Comparison of ENCODE assay signal across 22 cellular contexts in the genomic region with DNA sequence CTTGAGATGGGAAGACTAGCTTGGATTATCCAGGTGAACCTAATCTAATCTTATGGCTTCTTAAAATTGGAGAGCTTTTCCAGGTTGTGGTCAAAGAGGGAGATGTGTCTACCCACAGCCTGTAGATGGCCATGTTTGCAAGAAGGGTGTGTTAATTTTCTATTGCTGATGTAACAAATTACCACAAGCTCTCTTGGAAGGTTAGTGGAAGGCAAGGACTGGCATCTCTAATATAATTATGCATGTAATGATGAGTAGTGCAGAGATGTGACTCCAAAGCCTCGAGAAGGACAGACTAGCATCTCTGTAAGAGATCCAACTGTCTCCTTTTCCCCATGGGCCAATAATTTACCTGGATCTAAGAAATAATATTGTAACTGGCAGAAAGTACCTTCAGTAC. TPM values are rescaled to one million over a fixed set of nuclear protein-coding genes. Genes with fewer than 3 reads are reported as not detected.
A peak's percentile ranks its signal among the peaks of the same experiment; 100 is the strongest.
DNase-seq lines count a peak whose midpoint lies in the region; ATAC-seq and TF ChIP-seq lines count a peak whose summit lies in the region.
"Had no signal": no experiment of that assay in that cellular context is flagged by ENCODE, and none has a peak within 500 bp of the region (broad histone marks: within the 10 kb centered on the region; RNA-seq: fewer than 3 reads in every experiment).

No MANE protein-coding gene starts in this region.

- TF ChIP-seq POLR2A in breast epithelium (IDR thresholded peaks at IDR 0.05) (no peak), spleen (IDR thresholded peaks at IDR 0.05) (no peak)

- no peaks in the 10 kb centered on the region for H3K4me1 Mint-ChIP-seq in T-helper 17 cell
- H3K4me1 Mint-ChIP-seq: immature natural killer cell had no signal

- H3K4me1 ChIP-seq in ACC112 (ENCODE audit: control insufficient read depth, insufficient read depth, low read length, unreplicated experiment) (no peaks in the 10 kb centered on the region), breast epithelium (no peaks in the 10 kb centered on the region), left lung (peaks cover 4 to 5% of the 10 kb centered on the region in 2 donors), spleen (no peaks in the 10 kb centered on the region)

- H3K36me3 ChIP-seq in ACC112 (ENCODE audit: insufficient read depth, low read length) (no peaks in the 10 kb centered on the region), breast epithelium (no peaks in the 10 kb centered on the region), left lung (no peaks in the 10 kb centered on the region), spleen (no peaks in the 10 kb centered on the region)
- H3K36me3 ChIP-seq: neutrophil had no signal

- DNase-seq in breast epithelium (ENCODE audit: low spot score in 2 of 2) (no peak), left lung (no peak), spleen (no peak), T-helper 17 cell (no peak), RPMI8226 (no peak), occipital lobe (lab: John Stamatoyannopoulos, UW) (no peak)
- DNase-seq: activated CD4-positive, alpha-beta T cell treated with anti-CD3 and anti-CD28 coated beads for 4 hours; activated CD8-positive, alpha-beta memory T cell treated with anti-CD3 and anti-CD28 coated beads, Interleukin-2, amount 50 U/mL, for 4 hours; activated naive CD4-positive, alpha-beta T cell treated with anti-CD3 and anti-CD28 coated beads for 36 hours; CD4-positive, alpha-beta T cell; DMS79; immature natural killer cell; KG1; NCI-H2029 treated with DMSO at 0.1 percent for 48 hours; stimulated activated CD4-positive, alpha-beta T cell treated with anti-CD3 and anti-CD28 coated beads, Interleukin-4, amount 100 ng/mL, for 24 hours; stimulated activated CD8-positive, alpha-beta memory T cell treated with anti-CD3 and anti-CD28 coated beads, Interleukin-4, amount 100 ng/mL, for 48 hours had no signal

- H3K27ac ChIP-seq in ACC112 (ENCODE audit: low read depth, low read length) = peak overlapping the region; percentile 36; the same call in 1 of the 2 replicates
- peak overlapping the region; percentile 63 to 84 for H3K27ac ChIP-seq in breast epithelium
- H3K27ac ChIP-seq in left lung = peak overlapping the region; percentile 14 to 16
- H3K27ac ChIP-seq in spleen = peak overlapping the region in 5 of 8 donors; percentile 19 to 58 (median 45)
- H3K27ac ChIP-seq: neutrophil had no signal

- intact Hi-C loops in breast epithelium (cut with DNase I; ENCODE audit: low total_unique reads) = loop anchor here (5.0 kb wide), 1 partner anchor 483 kb away; no protein-coding TSS in a partner anchor
- intact Hi-C loops in left lung (cut with DNase I) = no loop called here
- intact Hi-C loops in spleen (cut with DNase I; ENCODE audit: low total_unique reads) = no loop called here

- no peaks in the 10 kb centered on the region for H3K27me3 ChIP-seq in ACC112 (ENCODE audit: insufficient read depth, low read length)
- no peaks in the 10 kb centered on the region for H3K27me3 ChIP-seq in breast epithelium
- no peaks in the 10 kb centered on the region for H3K27me3 ChIP-seq in left lung
- H3K27me3 ChIP-seq in spleen (replicated peaks in 1 of 7) = no peaks in the 10 kb centered on the region
- H3K27me3 ChIP-seq: neutrophil had no signal

- H3K79me2 ChIP-seq in ACC112 (ENCODE audit: control insufficient read depth, insufficient read depth, low read length, unreplicated experiment) = no peaks in the 10 kb centered on the region

- H3K4me3 Mint-ChIP-seq in T-helper 17 cell = no peak overlapping the region
- H3K4me3 Mint-ChIP-seq: activated naive CD4-positive, alpha-beta T cell treated with anti-CD3 and anti-CD28 coated beads for 36 hours; CD4-positive, alpha-beta T cell; dendritic cell treated with granulocyte-macrophage colony-stimulating factor and Interleukin-4, amounts not matched to agents 40 ng/mL and 50 ng/mL, for 4 days; immature natural killer cell had no signal

- no peak overlapping the region for H3K4me3 ChIP-seq in ACC112 (ENCODE audit: low read depth, low read length)
- no peak overlapping the region for H3K4me3 ChIP-seq in breast epithelium
- no peak overlapping the region for H3K4me3 ChIP-seq in left lung
- no peak overlapping the region for H3K4me3 ChIP-seq in spleen

- H3K9me3 ChIP-seq in breast epithelium (no peaks in the 10 kb centered on the region), left lung (peaks cover 0 to 11% of the 10 kb centered on the region in 2 donors), spleen (peaks cover 0 to 18% (median 11%) of the 10 kb centered on the region in 8 donors), T-helper 17 cell (ENCODE audit: control insufficient read depth, low read length, poor library complexity, severe bottlenecking) (no peaks in the 10 kb centered on the region)
- H3K9me3 ChIP-seq: neutrophil had no signal

- no peak overlapping the region for H3K27ac Mint-ChIP-seq in T-helper 17 cell
- H3K27ac Mint-ChIP-seq: activated naive CD4-positive, alpha-beta T cell treated with anti-CD3 and anti-CD28 coated beads for 36 hours; CD4-positive, alpha-beta T cell; dendritic cell treated with granulocyte-macrophage colony-stimulating factor and Interleukin-4, amounts not matched to agents 40 ng/mL and 50 ng/mL, for 4 days; immature natural killer cell had no signal

- no peak for ATAC-seq in left lung
- ATAC-seq in T-helper 17 cell = no peak
- no peak for ATAC-seq in HG03135 (IDR thresholded peaks at IDR 0.05; ENCODE audit: unreplicated experiment)

- WGBS in spleen, 5 donors = 33 to 74% (median 61%) methylated on average over 1 of the region's 1 CpG

- TF ChIP-seq CTCF in breast epithelium (IDR thresholded peaks at IDR 0.05) (no peak), left lung (IDR thresholded peaks at IDR 0.05) (no peak), spleen (IDR thresholded peaks at IDR 0.05 in 8 of 11, conservative IDR thresholded peaks at IDR 0.05 in 3 of 11) (no peak)

- H3K27me3 Mint-ChIP-seq in T-helper 17 cell = peaks cover 17% of the 10 kb centered on the region
- H3K27me3 Mint-ChIP-seq: dendritic cell treated with granulocyte-macrophage colony-stimulating factor and Interleukin-4, amounts not matched to agents 40 ng/mL and 50 ng/mL, for 4 days had no signal

- H3K36me3 Mint-ChIP-seq in T-helper 17 cell (ENCODE audit: low read depth) = no peaks in the 10 kb centered on the region
- H3K36me3 Mint-ChIP-seq: immature natural killer cell had no signal

- H2AFZ ChIP-seq in ACC112 (ENCODE audit: low read length, unreplicated experiment) = no peak overlapping the region

RNA-seq across cellular contexts. Expression of a gene that starts 3.2 kb away (rescaled TPM):
- total RNA-seq in breast epithelium (1,000 to 10,000 TPM in 2 of 3 donors, 100 to 1,000 TPM in 1; 631 to 5,080 (median 1,871) TPM), left lung (100 to 1,000 TPM; 312 to 427 TPM), spleen (100 to 1,000 TPM in 3 of 7 donors, 10 to 100 TPM in 4; 41.4 to 330 (median 97.3) TPM), T-helper 17 cell (not detected), occipital lobe (0.16 TPM)
- 10 to 100 TPM; 39.3 to 65.1 (median 57.5) TPM for polyA plus RNA-seq in spleen
- total RNA-seq: activated naive CD4-positive, alpha-beta T cell treated with anti-CD3 and anti-CD28 coated beads for 36 hours; CD4-positive, alpha-beta T cell; SK-MEL-5 had no signal
- polyA plus RNA-seq: immature natural killer cell had no signal

RNA-seq across cellular contexts. Expression of a gene that starts 28.2 kb away (rescaled TPM):
- 10 to 100 TPM in 2 of 3 donors, 1 to 10 TPM in 1; 8.8 to 50.1 (median 31.8) TPM for total RNA-seq in breast epithelium
- 1 to 10 TPM; 1.2 to 1.8 TPM for total RNA-seq in left lung
- 1 to 10 TPM in 2 of 7 donors, under 1 TPM in 1, not detected in 4; 0.60 to 2.3 (median 1.2) TPM for total RNA-seq in spleen
- 1 to 10 TPM in 1 of 3 donors, under 1 TPM in 2; 0.63 to 1.0 (median 0.99) TPM for polyA plus RNA-seq in spleen
- total RNA-seq in T-helper 17 cell = not detected
- total RNA-seq in occipital lobe = not detected
- total RNA-seq: activated naive CD4-positive, alpha-beta T cell treated with anti-CD3 and anti-CD28 coated beads for 36 hours; CD4-positive, alpha-beta T cell; SK-MEL-5 had no signal
- polyA plus RNA-seq: immature natural killer cell had no signal

RNA-seq across cellular contexts. Expression of a gene that starts 33.6 kb away (rescaled TPM):
- total RNA-seq in breast epithelium (1 to 10 TPM in 1 of 3 donors, under 1 TPM in 1, not detected in 1; 0.66 to 2.3 TPM), left lung (1 to 10 TPM; 1.0 to 1.3 TPM), spleen (1 to 10 TPM in 1 of 7 donors, under 1 TPM in 1, not detected in 5; 0.25 to 1.2 TPM), T-helper 17 cell (not detected), occipital lobe (not detected)
- polyA plus RNA-seq in spleen = not detected
- total RNA-seq: activated naive CD4-positive, alpha-beta T cell treated with anti-CD3 and anti-CD28 coated beads for 36 hours; CD4-positive, alpha-beta T cell; SK-MEL-5 had no signal
- polyA plus RNA-seq: AG04450, immature natural killer cell had no signal

Comparison
In these comparisons a context has a peak if more than half of its experiments do, and no peak if none do; other contexts are left out.
1. H3K27ac ChIP-seq: peak in every context shown above with its lines; median percentile 74 in breast epithelium; 45 in spleen; 36 in ACC112; 15 in left lung.
2. RNA of a gene that starts 3.2 kb away (total RNA-seq): 631 to 5,080 TPM in breast epithelium, 312 to 427 TPM in left lung and 41.4 to 330 TPM in spleen; 0.16 TPM in occipital lobe (single experiment) and not detected in T-helper 17 cell; every median in the first group is over 10 times any median in the second.